In the genomic region with DNA sequence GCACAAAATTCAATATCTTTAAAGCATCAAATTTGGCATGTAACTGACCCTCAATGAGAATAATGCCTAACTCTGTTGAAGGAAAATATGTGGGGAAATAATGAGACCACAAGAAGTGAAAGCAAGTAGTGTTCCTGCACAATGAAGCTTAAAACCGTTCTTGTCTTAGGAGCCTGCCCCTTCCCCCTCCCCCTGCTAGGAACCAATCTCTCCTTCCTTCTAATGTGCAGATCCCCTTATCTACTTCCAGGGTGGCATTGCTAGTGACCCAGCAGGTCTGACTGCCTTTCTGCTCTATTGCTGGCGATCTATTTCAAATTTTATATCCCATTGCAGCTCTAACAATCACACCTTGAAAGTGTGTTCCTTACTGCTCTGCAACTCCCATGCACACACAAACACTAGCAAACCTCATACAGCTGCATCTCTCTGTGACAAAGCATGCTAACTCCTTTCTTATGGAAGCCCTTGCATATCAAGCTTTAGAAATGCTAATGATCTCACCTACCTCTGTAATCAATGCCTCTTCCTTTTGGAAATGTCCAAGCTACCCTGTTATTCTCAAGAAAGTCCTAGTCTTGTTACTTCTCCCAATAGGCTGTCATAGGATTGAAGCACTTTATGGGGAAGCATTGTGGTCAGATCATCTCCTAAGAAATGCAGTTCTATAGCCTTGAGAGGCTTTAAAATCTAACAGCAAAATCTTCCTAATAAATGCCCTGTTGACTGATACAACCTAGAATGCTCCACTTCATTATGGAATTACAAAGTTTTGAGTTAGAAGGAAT, we compare ENCODE assay signal across 20 cellular contexts. TPM values are rescaled to one million over a fixed set of nuclear protein-coding genes. Genes with fewer than 3 reads are reported as not detected.
A peak's percentile ranks its signal among the peaks of the same experiment; 100 is the strongest.
DNase-seq lines count a peak whose midpoint lies in the region; ATAC-seq and TF ChIP-seq lines count a peak whose summit lies in the region.
"Had no signal": no experiment of that assay in that cellular context is flagged by ENCODE, and none has a peak within 500 bp of the region (broad histone marks: within the 10 kb centered on the region; RNA-seq: fewer than 3 reads in every experiment).

No MANE protein-coding gene starts in this region.

- H3K27ac ChIP-seq in cardiac muscle cell: peak overlapping the region; percentile 45
- peak overlapping the region; percentile 46 for H3K27ac ChIP-seq in ectodermal cell (ENCODE audit: insufficient read depth, low read depth, low read length, poor library complexity, severe bottlenecking)
- H3K27ac ChIP-seq: gastrocnemius medialis, SJCRH30, tibial artery had no signal

- DNase-seq in cardiac muscle cell (ENCODE audit: low read depth in 1 of 2, low spot score in 1 of 2) (peak in 1 of 2 donors; percentile 22), Right ventricle myocardium superior (no peak), left kidney (ENCODE audit: low read depth, low spot score) (peak; percentile 54), mucosa of gallbladder (ENCODE audit: low spot score) (no peak)
- DNase-seq in stimulated activated CD4-positive, alpha-beta T cell treated with anti-CD3 and anti-CD28 coated beads, Interleukin-2, amount 100 ng/mL, for 48 hours: no peak
- no peak for DNase-seq in activated naive CD4-positive, alpha-beta T cell treated with anti-CD3 and anti-CD28 coated beads, Interleukin-2, amount 50 U/mL, for 16 hours
- DNase-seq: activated CD4-positive, alpha-beta T cell treated with anti-CD3 and anti-CD28 coated beads, Interleukin-2, amount 10 ng/mL, durations not matched to agents 24 days and 14 days; activated CD8-positive, alpha-beta memory T cell treated with anti-CD3 and anti-CD28 coated beads, Interleukin-2, amount 50 U/mL, for 48 hours; activated gamma-delta T cell; anterior cingulate cortex; gastrocnemius medialis; MG63; naive thymus-derived CD4-positive, alpha-beta T cell; NCI-H1694; SJCRH30; tibial artery had no signal

- H3K4me1 ChIP-seq in cardiac muscle cell (ENCODE audit: low read depth) (peaks cover 12% of the 10 kb centered on the region), ectodermal cell (ENCODE audit: control insufficient read depth, insufficient read depth, low read length) (peaks cover 24% of the 10 kb centered on the region)
- H3K4me1 ChIP-seq: SJCRH30, tibial artery had no signal

- H3K4me3 ChIP-seq in cardiac muscle cell (no peak overlapping the region), ectodermal cell (ENCODE audit: insufficient read depth, low read depth, low read length) (peak overlapping the region; percentile 8)
- H3K4me3 ChIP-seq: gastrocnemius medialis, lung, MG63, SJCRH30, tibial artery had no signal

- H3K27me3 ChIP-seq in cardiac muscle cell: no peaks in the 10 kb centered on the region
- H3K27me3 ChIP-seq in ectodermal cell (ENCODE audit: control insufficient read depth, insufficient read depth, low read length, poor library complexity, severe bottlenecking): no peaks in the 10 kb centered on the region
- H3K27me3 ChIP-seq: gastrocnemius medialis, MG63, SJCRH30, tibial artery had no signal

- 1 to 4% methylated on average over 2 of the region's 2 CpGs for WGBS in ectodermal cell, 2 experiments

- H3K36me3 ChIP-seq in cardiac muscle cell (no peaks in the 10 kb centered on the region), ectodermal cell (ENCODE audit: control insufficient read depth, insufficient read depth, low read length) (no peaks in the 10 kb centered on the region)
- H3K36me3 ChIP-seq: gastrocnemius medialis, MG63, SJCRH30, tibial artery had no signal

- TF ChIP-seq CTCF in cardiac muscle cell (IDR thresholded peaks at IDR 0.05; ENCODE audit: low read depth, low read length): no peak

- ATAC-seq in Right ventricle myocardium superior (ENCODE audit: poor library complexity) (no peak), GM19467 (IDR thresholded peaks at IDR 0.05; ENCODE audit: unreplicated experiment) (no peak)
- ATAC-seq: gastrocnemius medialis; naive thymus-derived CD4-positive, alpha-beta T cell; stimulated activated memory B cell treated with anti-CD40 and anti-IgM and Interleukin-4, amounts not matched to agents 10 μg/mL and 1 μg/mL and 100 μg/mL, for 72 hours had no signal

- no peaks in the 10 kb centered on the region for H3K9me3 ChIP-seq in cardiac muscle cell (ENCODE audit: low read depth)
- no peaks in the 10 kb centered on the region for H3K9me3 ChIP-seq in ectodermal cell (ENCODE audit: control insufficient read depth, low read length)
- H3K9me3 ChIP-seq: gastrocnemius medialis, MG63, SJCRH30, tibial artery had no signal

- intact Hi-C loops in Right ventricle myocardium superior (cut with DNase I): no loop called here

RNA-seq across cellular contexts. Expression of a gene that starts 26.5 kb away (rescaled TPM):
- total RNA-seq in cardiac muscle cell (27.5 and 34.7 TPM in 2 replicates), Right ventricle myocardium superior (11.7 TPM), mucosa of gallbladder (23.6 TPM)
- 33.0 and 34.5 TPM in 2 replicates for polyA plus RNA-seq in cardiac muscle cell
- 73.2 TPM for polyA plus RNA-seq in ectodermal cell (2013, experiment 1 of 4)
- 84.5 TPM for polyA plus RNA-seq in ectodermal cell (2013, experiment 2 of 4)
- polyA plus RNA-seq in ectodermal cell (2013, experiment 3 of 4): 64.1 TPM
- polyA plus RNA-seq in ectodermal cell (2013, experiment 4 of 4): 71.9 TPM
